19 cellular contexts compared by ENCODE assay signal in the genomic region with DNA sequence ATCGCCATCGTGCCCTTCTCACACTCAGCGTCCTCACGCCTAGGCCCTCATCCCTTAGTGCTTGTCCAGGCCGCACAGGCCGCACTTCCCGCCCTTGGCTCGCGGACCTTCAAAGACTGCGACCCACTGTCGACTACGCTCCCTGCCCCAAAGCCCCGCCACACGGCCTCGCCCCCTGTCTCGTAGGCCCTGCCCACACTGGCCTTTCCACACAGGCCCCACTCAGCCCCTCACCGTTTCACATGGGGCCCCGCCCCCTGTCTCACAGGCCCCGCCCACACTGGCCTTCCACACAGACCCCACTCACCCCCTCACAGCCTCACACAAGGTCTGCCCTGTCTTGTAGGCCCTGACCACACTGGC. TPM values are rescaled to one million over a fixed set of nuclear protein-coding genes. Genes with fewer than 3 reads are reported as not detected.
DNase-seq lines count a peak whose midpoint lies in the region; ATAC-seq, FAIRE-seq and TF ChIP-seq lines count a peak whose summit lies in the region.
"Had no signal": no experiment of that assay in that cellular context is flagged by ENCODE, and none has a peak within 500 bp of the region (broad histone marks: within the 10 kb centered on the region; RNA-seq: fewer than 3 reads in every experiment).

No MANE protein-coding gene starts in this region.

- no peak for ATAC-seq in naive thymus-derived CD4-positive, alpha-beta T cell
- ATAC-seq in HG02884 (IDR thresholded peaks at IDR 0.05; ENCODE audit: unreplicated experiment): no peak

- DNase-seq in activated CD4-positive, alpha-beta T cell treated with anti-CD3 and anti-CD28 coated beads, Interleukin-2, amount 10 ng/mL, durations not matched to agents 24 days and 14 days: no peak
- DNase-seq in activated CD4-positive, alpha-beta T cell treated with anti-CD3 and anti-CD28 coated beads, Interleukin-2, amount 50 U/mL, for 48 hours: no peak
- DNase-seq in chondrocyte (ENCODE audit: low spot score) (peak; percentile 79), type B pancreatic cell (ENCODE audit: extremely low spot score, unreplicated experiment) (no peak), small intestine (no peak)
- no peak for DNase-seq in naive thymus-derived CD4-positive, alpha-beta T cell
- DNase-seq in CD8-positive, alpha-beta memory T cell: no peak
- DNase-seq: 8988T; activated CD4-positive, CD25-positive, alpha-beta regulatory T cell; adrenal gland; esophagus squamous epithelium; MG63; NCI-H774; SIG-M5; transverse colon had no signal

- CTCF ChIA-PET in naive thymus-derived CD4-positive, alpha-beta T cell (lab: Charles Lee): no interaction called here
- CTCF ChIA-PET in CD8-positive, alpha-beta memory T cell (lab: Charles Lee): no interaction called here

- H3K27me3 ChIP-seq in naive thymus-derived CD4-positive, alpha-beta T cell (ENCODE audit: control insufficient read depth in 2 of 2, insufficient read depth in 2 of 2, low read length in 2 of 2): peaks cover 0 to 24% of the 10 kb centered on the region in 2 donors
- peaks cover 19 to 54% of the 10 kb centered on the region in 2 donors for H3K27me3 ChIP-seq in small intestine (ENCODE audit: control insufficient read depth in 2 of 2, insufficient read depth in 2 of 2, low read length in 2 of 2)
- peaks cover 45% of the 10 kb centered on the region for H3K27me3 ChIP-seq in CD8-positive, alpha-beta memory T cell (ENCODE audit: insufficient read depth, low read length, poor library complexity, severe bottlenecking)

- WGBS in small intestine, 3 donors: 38 to 48% (median 44%) methylated on average over 18 to 19 of the region's 19 CpGs

- no peaks in the 10 kb centered on the region for H3K9me3 Mint-ChIP-seq in activated CD4-positive, alpha-beta T cell treated with anti-CD3 and anti-CD28 coated beads, Interleukin-2, amount 10 ng/mL, durations not matched to agents 24 days and 14 days
- H3K9me3 Mint-ChIP-seq in chondrocyte (ENCODE audit: low read depth) (no peaks in the 10 kb centered on the region), type B pancreatic cell (no peaks in the 10 kb centered on the region)
- peaks cover 0 to 2% (median 0%) of the 10 kb centered on the region in 11 donors for H3K9me3 Mint-ChIP-seq in naive thymus-derived CD4-positive, alpha-beta T cell
- H3K9me3 Mint-ChIP-seq in CD8-positive, alpha-beta memory T cell: peaks cover 0 to 3% (median 0%) of the 10 kb centered on the region in 5 donors
- H3K9me3 Mint-ChIP-seq: activated T-helper 2 cell treated with anti-CD3 and anti-CD28 coated beads, Interferon-gamma antibody, Interleukin-2, Interleukin-4, amounts not matched to agents 10 μg/mL and 5 μg/mL and 100 μg/mL, durations not matched to agents 14 hours and 24 hours and 36 hours; T-helper 1 cell treated with Interleukin-12 subunit alpha and Interleukin-12 subunit beta and Interleukin-4 antibody, amounts not matched to agents 30 μg/mL and 1 μg/mL, for 36 hours had no signal

- peaks cover 67% of the 10 kb centered on the region for H3K27me3 Mint-ChIP-seq in activated CD4-positive, alpha-beta T cell treated with anti-CD3 and anti-CD28 coated beads, Interleukin-2, amount 10 ng/mL, durations not matched to agents 24 days and 14 days
- H3K27me3 Mint-ChIP-seq in chondrocyte (ENCODE audit: low read depth) (peaks cover 46% of the 10 kb centered on the region), type B pancreatic cell (peaks cover 79% of the 10 kb centered on the region)
- peaks cover 60 to 73% (median 68%) of the 10 kb centered on the region in 5 donors for H3K27me3 Mint-ChIP-seq in naive thymus-derived CD4-positive, alpha-beta T cell
- H3K27me3 Mint-ChIP-seq in CD8-positive, alpha-beta memory T cell: peaks cover 52 to 76% of the 10 kb centered on the region in 2 donors

- H3K27ac ChIP-seq in naive thymus-derived CD4-positive, alpha-beta T cell (ENCODE audit: low read depth, low read length): no peak overlapping the region
- H3K27ac ChIP-seq in small intestine (ENCODE audit: low read depth in 1 of 2, low read length in 1 of 2): no peak overlapping the region
- no peak overlapping the region for H3K27ac ChIP-seq in CD8-positive, alpha-beta memory T cell (ENCODE audit: low read depth, low read length)
- H3K27ac ChIP-seq: adrenal gland, esophagus squamous epithelium, transverse colon had no signal

- H3K4me1 Mint-ChIP-seq in activated CD4-positive, alpha-beta T cell treated with anti-CD3 and anti-CD28 coated beads, Interleukin-2, amount 10 ng/mL, durations not matched to agents 24 days and 14 days: peaks cover 2% of the 10 kb centered on the region
- H3K4me1 Mint-ChIP-seq in chondrocyte (ENCODE audit: low read depth) (peaks cover 11% of the 10 kb centered on the region), type B pancreatic cell (ENCODE audit: unreplicated experiment) (peaks cover 19% of the 10 kb centered on the region)
- H3K4me1 Mint-ChIP-seq in naive thymus-derived CD4-positive, alpha-beta T cell: peaks cover 10 to 23% (median 19%) of the 10 kb centered on the region in 7 donors
- H3K4me1 Mint-ChIP-seq in CD8-positive, alpha-beta memory T cell: peaks cover 5 to 24% (median 17%) of the 10 kb centered on the region in 3 donors

- no peaks in the 10 kb centered on the region for H3K36me3 Mint-ChIP-seq in activated CD4-positive, alpha-beta T cell treated with anti-CD3 and anti-CD28 coated beads, Interleukin-2, amount 10 ng/mL, durations not matched to agents 24 days and 14 days (ENCODE audit: low read depth)
- H3K36me3 Mint-ChIP-seq in chondrocyte (ENCODE audit: low read depth) (no peaks in the 10 kb centered on the region), type B pancreatic cell (no peaks in the 10 kb centered on the region)
- peaks cover 0 to 4% (median 0%) of the 10 kb centered on the region in 5 donors for H3K36me3 Mint-ChIP-seq in naive thymus-derived CD4-positive, alpha-beta T cell
- peaks cover 0 to 2% (median 0%) of the 10 kb centered on the region in 3 donors for H3K36me3 Mint-ChIP-seq in CD8-positive, alpha-beta memory T cell

- H3K9me3 ChIP-seq in naive thymus-derived CD4-positive, alpha-beta T cell (ENCODE audit: control insufficient read depth in 2 of 3, low read length in 3 of 3): no peaks in the 10 kb centered on the region
- H3K9me3 ChIP-seq in small intestine (ENCODE audit: control insufficient read depth, low read depth): no peaks in the 10 kb centered on the region
- no peaks in the 10 kb centered on the region for H3K9me3 ChIP-seq in CD8-positive, alpha-beta memory T cell (ENCODE audit: low read length)
- H3K9me3 ChIP-seq: adrenal gland, esophagus squamous epithelium, MG63, transverse colon had no signal

- POLR2A ChIA-PET in naive thymus-derived CD4-positive, alpha-beta T cell (lab: Charles Lee): no interaction called here
- POLR2A ChIA-PET in CD8-positive, alpha-beta memory T cell (lab: Charles Lee): no interaction called here

- peak overlapping the region; percentile 7 for H3K27ac Mint-ChIP-seq in activated CD4-positive, alpha-beta T cell treated with anti-CD3 and anti-CD28 coated beads, Interleukin-2, amount 10 ng/mL, durations not matched to agents 24 days and 14 days
- no peak overlapping the region for H3K27ac Mint-ChIP-seq in chondrocyte (ENCODE audit: unreplicated experiment)
- no peak overlapping the region for H3K27ac Mint-ChIP-seq in naive thymus-derived CD4-positive, alpha-beta T cell
- H3K27ac Mint-ChIP-seq in type B pancreatic cell: no peak overlapping the region
- H3K27ac Mint-ChIP-seq in CD8-positive, alpha-beta memory T cell: no peak overlapping the region
- H3K27ac Mint-ChIP-seq: activated T-helper 2 cell treated with anti-CD3 and anti-CD28 coated beads, Interferon-gamma antibody, Interleukin-2, Interleukin-4, amounts not matched to agents 10 μg/mL and 5 μg/mL and 100 μg/mL, durations not matched to agents 14 hours and 24 hours and 36 hours; T-helper 1 cell treated with Interleukin-12 subunit alpha and Interleukin-12 subunit beta and Interleukin-4 antibody, amounts not matched to agents 30 μg/mL and 1 μg/mL, for 36 hours had no signal

- no peak for FAIRE-seq in small intestine (lab: Jason Lieb, UNC)

- H3K4me3 ChIP-seq in naive thymus-derived CD4-positive, alpha-beta T cell (ENCODE audit: low read length): no peak overlapping the region
- H3K4me3 ChIP-seq in small intestine (ENCODE audit: low read depth in 1 of 2, low read length in 2 of 2): no peak overlapping the region
- no peak overlapping the region for H3K4me3 ChIP-seq in CD8-positive, alpha-beta memory T cell (ENCODE audit: low read length)
- H3K4me3 ChIP-seq: adrenal gland, MG63 had no signal

- peaks cover 0 to 4% of the 10 kb centered on the region in 2 donors for H3K4me1 ChIP-seq in naive thymus-derived CD4-positive, alpha-beta T cell (ENCODE audit: control insufficient read depth in 2 of 2, insufficient read depth in 2 of 2, low read length in 2 of 2)
- peaks cover 0 to 2% of the 10 kb centered on the region in 2 donors for H3K4me1 ChIP-seq in small intestine (ENCODE audit: control insufficient read depth in 2 of 2, insufficient read depth in 1 of 2, low read depth in 1 of 2, low read length in 1 of 2)
- peaks cover 8% of the 10 kb centered on the region for H3K4me1 ChIP-seq in CD8-positive, alpha-beta memory T cell (ENCODE audit: insufficient read depth, low read length)
- H3K4me1 ChIP-seq: adrenal gland had no signal

- TF ChIP-seq CTCF in chondrocyte (IDR thresholded peaks at IDR 0.05): no peak
- no peak for TF ChIP-seq CTCF in type B pancreatic cell (conservative IDR thresholded peaks at IDR 0.05)

- no peaks in the 10 kb centered on the region for H3K36me3 ChIP-seq in naive thymus-derived CD4-positive, alpha-beta T cell (ENCODE audit: control insufficient read depth in 2 of 3, insufficient read depth in 3 of 3, low read length in 3 of 3)
- H3K36me3 ChIP-seq in small intestine (ENCODE audit: control insufficient read depth in 2 of 2, insufficient read depth in 2 of 2, low read length in 2 of 2): no peaks in the 10 kb centered on the region
- no peaks in the 10 kb centered on the region for H3K36me3 ChIP-seq in CD8-positive, alpha-beta memory T cell (ENCODE audit: insufficient read depth, low read length)
- H3K36me3 ChIP-seq: adrenal gland, esophagus squamous epithelium, MG63, transverse colon had no signal

- intact Hi-C loops in activated CD4-positive, alpha-beta T cell treated with anti-CD3 and anti-CD28 coated beads, Interleukin-2, amount 10 ng/mL, durations not matched to agents 24 days and 14 days (cut with micrococcal nuclease): no loop called here
- intact Hi-C loops in naive thymus-derived CD4-positive, alpha-beta T cell (cut with micrococcal nuclease): no loop called here

- peak overlapping the region; percentile 33 for H3K4me3 Mint-ChIP-seq in activated CD4-positive, alpha-beta T cell treated with anti-CD3 and anti-CD28 coated beads, Interleukin-2, amount 10 ng/mL, durations not matched to agents 24 days and 14 days
- H3K4me3 Mint-ChIP-seq in chondrocyte (ENCODE audit: unreplicated experiment): no peak overlapping the region
- peak overlapping the region in 6 of 10 donors; percentile 30 to 77 (median 54) for H3K4me3 Mint-ChIP-seq in naive thymus-derived CD4-positive, alpha-beta T cell
- peak overlapping the region; percentile 54 for H3K4me3 Mint-ChIP-seq in type B pancreatic cell
- H3K4me3 Mint-ChIP-seq in CD8-positive, alpha-beta memory T cell: peak overlapping the region in 2 of 7 donors; percentile 5 to 39

RNA-seq across cellular contexts. Expression of gene NRXN2, which starts 11.1 kb away (rescaled TPM):
- total RNA-seq in activated CD4-positive, alpha-beta T cell treated with anti-CD3 and anti-CD28 coated beads, Interleukin-2, amount 10 ng/mL, durations not matched to agents 24 days and 14 days: 0.61 TPM in 1 of 2 replicates, not detected in the other
- 1.1 to 3.0 TPM (median 1.8 TPM) in 3 replicates for total RNA-seq in chondrocyte
- total RNA-seq in naive thymus-derived CD4-positive, alpha-beta T cell: under 1 TPM in 3 of 5 experiments, not detected in 2; 0.07 to 0.71 (median 0.27) TPM
- polyA plus RNA-seq in naive thymus-derived CD4-positive, alpha-beta T cell: not detected
- total RNA-seq in type B pancreatic cell (ENCODE audit: low replicate concordance): 12.7 and 22.1 TPM in 2 replicates
- 1 to 10 TPM in 2 of 3 donors, under 1 TPM in 1; 0.45 to 4.4 (median 1.1) TPM for polyA plus RNA-seq in small intestine
- under 1 TPM; 0.55 to 0.75 TPM for total RNA-seq in CD8-positive, alpha-beta memory T cell
- polyA plus RNA-seq in CD8-positive, alpha-beta memory T cell: not detected
- total RNA-seq: activated T-helper 2 cell treated with anti-CD3 and anti-CD28 coated beads, Interferon-gamma antibody, Interleukin-2, Interleukin-4, amounts not matched to agents 10 μg/mL and 5 μg/mL and 100 μg/mL, durations not matched to agents 14 hours and 24 hours and 36 hours had no signal

RNA-seq across cellular contexts. Expression of gene RASGRP2, which starts 32.0 kb away (rescaled TPM):
- total RNA-seq in activated CD4-positive, alpha-beta T cell treated with anti-CD3 and anti-CD28 coated beads, Interleukin-2, amount 10 ng/mL, durations not matched to agents 24 days and 14 days: 13.4 and 14.5 TPM in 2 replicates
- total RNA-seq in chondrocyte: 4.7 to 11.4 TPM (median 10.1 TPM) in 3 replicates
- total RNA-seq in naive thymus-derived CD4-positive, alpha-beta T cell: 100 to 1,000 TPM; 211 to 697 (median 654) TPM
- 100 to 1,000 TPM; 197 to 312 TPM for polyA plus RNA-seq in naive thymus-derived CD4-positive, alpha-beta T cell
- total RNA-seq in type B pancreatic cell (ENCODE audit: low replicate concordance): 3.0 and 11.7 TPM in 2 replicates
- 10 to 100 TPM in 1 of 3 donors, 1 to 10 TPM in 2; 2.9 to 14.6 (median 4.6) TPM for polyA plus RNA-seq in small intestine
- total RNA-seq in CD8-positive, alpha-beta memory T cell: 10 to 100 TPM; 30.2 to 33.5 TPM
- polyA plus RNA-seq in CD8-positive, alpha-beta memory T cell: 145 TPM
- total RNA-seq: H4 had no signal

RNA-seq across cellular contexts. Expression of gene PYGM, which starts 47.8 kb away (rescaled TPM):
- total RNA-seq in activated CD4-positive, alpha-beta T cell treated with anti-CD3 and anti-CD28 coated beads, Interleukin-2, amount 10 ng/mL, durations not matched to agents 24 days and 14 days: 2.4 and 3.1 TPM in 2 replicates
- total RNA-seq in chondrocyte: 0.65 to 1.6 TPM (median 1.2 TPM) in 3 replicates
- 10 to 100 TPM in 4 of 5 experiments, 1 to 10 TPM in 1; 8.0 to 16.2 (median 13.9) TPM for total RNA-seq in naive thymus-derived CD4-positive, alpha-beta T cell
- under 1 TPM; 0.26 to 0.64 TPM for polyA plus RNA-seq in naive thymus-derived CD4-positive, alpha-beta T cell
- total RNA-seq in type B pancreatic cell (ENCODE audit: low replicate concordance): 2.0 and 239 TPM in 2 replicates
- polyA plus RNA-seq in small intestine: 1 to 10 TPM in 2 of 3 donors, under 1 TPM in 1; 0.54 to 1.5 (median 1.1) TPM
- 1 to 10 TPM; 2.2 TPM for total RNA-seq in CD8-positive, alpha-beta memory T cell
- polyA plus RNA-seq in CD8-positive, alpha-beta memory T cell: 0.15 TPM

Comparison
In these comparisons a context has a peak if more than half of its experiments do, and no peak if none do; other contexts are left out.
1. RNA of gene RASGRP2, which starts 32.0 kb away (total RNA-seq): 211 to 697 TPM in naive thymus-derived CD4-positive, alpha-beta T cell; 30.2 to 33.5 TPM in CD8-positive, alpha-beta memory T cell, 13.4 to 14.5 TPM in activated CD4-positive, alpha-beta T cell treated with anti-CD3 and anti-CD28 coated beads, Interleukin-2, amount 10 ng/mL, durations not matched to agents 24 days and 14 days, 3.0 to 11.7 TPM in type B pancreatic cell and 4.7 to 11.4 TPM in chondrocyte; every median in the first group is over 4 times any median in the second.